In genomic region chr1:176745945-176746344, GRCh38 we compare ENCODE assay signal across 12 cellular contexts.
DNase-seq lines count a peak whose midpoint lies in the region; ATAC-seq lines count a peak whose summit lies in the region.
"Had no signal": no experiment of that assay in that cellular context is flagged by ENCODE, and none has a peak within 500 bp of the region (broad histone marks: within the 10 kb centered on the region; RNA-seq: fewer than 3 reads in every experiment).

No MANE protein-coding gene starts in this region.

- WGBS in mesendoderm (ENCODE audit: extremely low coverage, insufficient coverage, low lambda C conversion rate), result no CpG with 5 or more reads among the region's 1 CpG

- H2BK5ac ChIP-seq in mesendoderm (ENCODE audit: low read length), result no peak overlapping the region

- no peaks in the 10 kb centered on the region for H3K9me3 ChIP-seq in Karpas-422 (ENCODE audit: low read length)

- H3K79me1 ChIP-seq in mesendoderm (ENCODE audit: low read length), result no peaks in the 10 kb centered on the region

- no peak overlapping the region for H3K23ac ChIP-seq in mesendoderm (ENCODE audit: low read length)

- H2BK15ac ChIP-seq in mesendoderm (replicated peaks; ENCODE audit: low read depth), result no peak overlapping the region

- H3K27me3 ChIP-seq in mesendoderm (ENCODE audit: insufficient read depth, low read length, poor library complexity), result no peaks in the 10 kb centered on the region
- H3K27me3 ChIP-seq in Karpas-422 (ENCODE audit: low read length), result no peaks in the 10 kb centered on the region
- H3K27me3 ChIP-seq: dorsolateral prefrontal cortex had no signal

- no peak overlapping the region for H4K8ac ChIP-seq in mesendoderm (ENCODE audit: low read depth, low read length)

- no peak overlapping the region for H3K4ac ChIP-seq in mesendoderm (ENCODE audit: low read depth, low read length)

- no peak overlapping the region for H3K9ac ChIP-seq in mesendoderm (ENCODE audit: low read length)
- H3K9ac ChIP-seq in Karpas-422 (ENCODE audit: low read length), result no peak overlapping the region

- DNase-seq in DMS153 (lab: John Stamatoyannopoulos, UW) (peak; percentile 17), DMS153 treated with DMSO at 0.1 percent for 48 hours (lab: John Stamatoyannopoulos, UW; ENCODE audit: unreplicated experiment) (no peak), HT1080 (ENCODE audit: low read depth) (peak; percentile 54), SW480 (ENCODE audit: low spot score) (peak; percentile 14), mesendoderm (peak; percentile 57), activated gamma-delta T cell treated with Interleukin-2 at 50 U/mL for 16 hours (no peak), Karpas-422 (no peak)
- DNase-seq: activated CD8-positive, alpha-beta memory T cell treated with anti-CD3 and anti-CD28 coated beads, Interleukin-2, amount 50 U/mL, for 48 hours; dorsolateral prefrontal cortex; KG1; NCI-H774 had no signal

- H3K27ac ChIP-seq in mesendoderm (ENCODE audit: low read depth, low read length), result no peak overlapping the region
- no peak overlapping the region for H3K27ac ChIP-seq in Karpas-422 (ENCODE audit: low read length)
- H3K27ac ChIP-seq: dorsolateral prefrontal cortex had no signal

- H2AFZ ChIP-seq in Karpas-422 (ENCODE audit: low read length), result no peak overlapping the region

- H3K18ac ChIP-seq in mesendoderm (ENCODE audit: low read length), result no peak overlapping the region

- H3K4me2 ChIP-seq in mesendoderm (ENCODE audit: low read length) (no peak overlapping the region), Karpas-422 (ENCODE audit: low read depth, low read length, poor library complexity, severe bottlenecking) (no peak overlapping the region)

- H3K4me1 ChIP-seq in mesendoderm (ENCODE audit: control insufficient read depth, low read depth, low read length) (no peaks in the 10 kb centered on the region), Karpas-422 (ENCODE audit: low read length) (no peaks in the 10 kb centered on the region)

- H3K56ac ChIP-seq in mesendoderm (ENCODE audit: low read length), result no peak overlapping the region

- H3K79me2 ChIP-seq in mesendoderm (ENCODE audit: control insufficient read depth, insufficient read depth, low read length) (no peaks in the 10 kb centered on the region), Karpas-422 (ENCODE audit: low read length) (no peaks in the 10 kb centered on the region)

- no peaks in the 10 kb centered on the region for H4K20me1 ChIP-seq in Karpas-422 (ENCODE audit: insufficient read depth, low read depth, low read length)

- H2AK5ac ChIP-seq in mesendoderm (ENCODE audit: low read length), result no peak overlapping the region

- H3K36me3 ChIP-seq in mesendoderm (ENCODE audit: control insufficient read depth, insufficient read depth, low read length) (no peaks in the 10 kb centered on the region), Karpas-422 (ENCODE audit: insufficient read depth, low read length) (no peaks in the 10 kb centered on the region)

- no peak for ATAC-seq in GM21360 (IDR thresholded peaks at IDR 0.05; ENCODE audit: unreplicated experiment)

- H3K4me3 ChIP-seq in mesendoderm (ENCODE audit: low read length) (no peak overlapping the region), Karpas-422 (ENCODE audit: low read length) (no peak overlapping the region)
- H3K4me3 ChIP-seq: dorsolateral prefrontal cortex had no signal

- no peak overlapping the region for H4K5ac ChIP-seq in mesendoderm (ENCODE audit: low read length)

- no peak overlapping the region for H2BK120ac ChIP-seq in mesendoderm (ENCODE audit: low read depth, low read length)

- no peaks in the 10 kb centered on the region for H3K9me2 ChIP-seq in Karpas-422 (replicated peaks; ENCODE audit: insufficient read depth, low read length)

Comparison
In these comparisons a context has a peak if more than half of its experiments do, and no peak if none do; other contexts are left out.
1. DNase-seq: peak in DMS153 (single experiment), HT1080 (single experiment), SW480 (single experiment) and mesendoderm (single experiment); none in DMS153 treated with DMSO at 0.1 percent for 48 hours (single experiment), activated gamma-delta T cell treated with Interleukin-2 at 50 U/mL for 16 hours (single experiment) and Karpas-422 (single experiment).